Comparison of ENCODE assay signal across 1 cellular context in the genomic region with DNA sequence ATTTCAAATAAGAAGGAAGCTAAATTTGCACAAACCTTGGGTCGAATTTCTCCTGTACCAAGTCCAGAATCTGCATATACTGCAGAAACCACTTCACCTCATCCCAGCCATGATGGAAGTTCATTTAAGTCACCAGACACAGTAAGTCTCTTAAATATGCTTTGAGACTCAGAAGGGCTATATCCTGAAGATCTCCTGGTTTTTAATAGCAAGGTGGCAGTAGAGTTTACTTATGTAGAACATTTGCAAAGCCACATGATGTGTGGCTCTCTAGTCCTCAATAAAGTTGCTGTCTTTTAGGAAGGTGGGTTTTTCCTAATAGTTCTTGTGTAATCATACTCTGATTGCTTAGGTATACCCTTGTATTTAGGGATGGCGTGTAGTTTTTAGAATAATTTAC.
TF ChIP-seq lines count a peak whose summit lies in the region.

No MANE protein-coding gene starts in this region.

TF ChIP-seq in GM12878, 131 proteins besides CTCF, POLR2A, EP300 and RAD21:
- TF ChIP-seq EZH2 (IDR thresholded peaks at IDR 0.05; ENCODE audit: borderline replicate concordance, control insufficient read depth, low read depth, low read length) (no peak), TCF3 (IDR thresholded peaks at IDR 0.05; ENCODE audit: borderline replicate concordance, insufficient read depth, low read depth, low read length) (no peak), PAX5 (IDR thresholded peaks at IDR 0.05; ENCODE audit: borderline replicate concordance, low read depth, low read length) (no peak)
- TF ChIP-seq, protein P1, sequence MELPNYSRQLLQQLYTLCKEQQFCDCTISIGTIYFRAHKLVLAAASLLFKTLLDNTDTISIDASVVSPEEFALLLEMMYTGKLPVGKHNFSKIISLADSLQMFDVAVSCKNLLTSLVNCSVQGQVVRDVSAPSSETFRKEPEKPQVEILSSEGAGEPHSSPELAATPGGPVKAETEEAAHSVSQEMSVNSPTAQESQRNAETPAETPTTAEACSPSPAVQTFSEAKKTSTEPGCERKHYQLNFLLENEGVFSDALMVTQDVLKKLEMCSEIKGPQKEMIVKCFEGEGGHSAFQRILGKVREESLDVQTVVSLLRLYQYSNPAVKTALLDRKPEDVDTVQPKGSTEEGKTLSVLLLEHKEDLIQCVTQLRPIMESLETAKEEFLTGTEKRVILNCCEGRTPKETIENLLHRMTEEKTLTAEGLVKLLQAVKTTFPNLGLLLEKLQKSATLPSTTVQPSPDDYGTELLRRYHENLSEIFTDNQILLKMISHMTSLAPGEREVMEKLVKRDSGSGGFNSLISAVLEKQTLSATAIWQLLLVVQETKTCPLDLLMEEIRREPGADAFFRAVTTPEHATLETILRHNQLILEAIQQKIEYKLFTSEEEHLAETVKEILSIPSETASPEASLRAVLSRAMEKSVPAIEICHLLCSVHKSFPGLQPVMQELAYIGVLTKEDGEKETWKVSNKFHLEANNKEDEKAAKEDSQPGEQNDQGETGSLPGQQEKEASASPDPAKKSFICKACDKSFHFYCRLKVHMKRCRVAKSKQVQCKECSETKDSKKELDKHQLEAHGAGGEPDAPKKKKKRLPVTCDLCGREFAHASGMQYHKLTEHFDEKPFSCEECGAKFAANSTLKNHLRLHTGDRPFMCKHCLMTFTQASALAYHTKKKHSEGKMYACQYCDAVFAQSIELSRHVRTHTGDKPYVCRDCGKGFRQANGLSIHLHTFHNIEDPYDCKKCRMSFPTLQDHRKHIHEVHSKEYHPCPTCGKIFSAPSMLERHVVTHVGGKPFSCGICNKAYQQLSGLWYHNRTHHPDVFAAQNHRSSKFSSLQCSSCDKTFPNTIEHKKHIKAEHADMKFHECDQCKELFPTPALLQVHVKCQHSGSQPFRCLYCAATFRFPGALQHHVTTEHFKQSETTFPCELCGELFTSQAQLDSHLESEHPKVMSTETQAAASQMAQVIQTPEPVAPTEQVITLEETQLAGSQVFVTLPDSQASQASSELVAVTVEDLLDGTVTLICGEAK (IDR thresholded peaks at IDR 0.05; ENCODE audit: borderline replicate concordance) = peak; percentile 73; the same call in 1 of the 2 replicates
